Comparison of ENCODE assay signal across 8 cellular contexts in genomic region chr12:108129017-108129812, GRCh38. TPM values are rescaled to one million over a fixed set of nuclear protein-coding genes. Genes with fewer than 3 reads are reported as not detected.
DNase-seq lines count a peak whose midpoint lies in the region; ATAC-seq and TF ChIP-seq lines count a peak whose summit lies in the region.

Gene WSCD2, plus strand, starts transcription at chr12:108129288. Its CDS starts 66,545 bp downstream, at chr12:108195833.

- peak within 1 kb of the TSS; percentile 7 to 16 for H3K4me3 ChIP-seq in left lung
- peak within 1 kb of the TSS; percentile 47 to 58 (median 53) for H3K4me3 ChIP-seq in stomach
- no peak within 1 kb of the TSS for H3K4me3 ChIP-seq in OCI-LY7 (ENCODE audit: low read depth, low read length, poor library complexity, severe bottlenecking)

- H3K4me2 ChIP-seq in OCI-LY7 (ENCODE audit: low read length): no peak within 1 kb of the TSS

- H3K9me2 ChIP-seq in OCI-LY7 (ENCODE audit: insufficient read depth, low read length): no peaks in the 10 kb centered on the region

- peaks cover 4 to 13% of the 10 kb centered on the region in 2 donors for H3K4me1 ChIP-seq in left lung
- peaks cover 11 to 41% (median 19%) of the 10 kb centered on the region in 4 donors for H3K4me1 ChIP-seq in stomach
- H3K4me1 ChIP-seq in OCI-LY7 (ENCODE audit: insufficient read depth, low read length, poor library complexity, severe bottlenecking): no peaks in the 10 kb centered on the region

- no peak within 1 kb of the TSS for H2AFZ ChIP-seq in OCI-LY7 (ENCODE audit: low read length)

- intact Hi-C loops in left lung (cut with DNase I): no loop called here
- intact Hi-C loops in stomach (cut with DNase I; ENCODE audit: low total_unique reads): no loop called here
- intact Hi-C loops in OCI-LY7 (cut with micrococcal nuclease; ENCODE audit: unreplicated experiment): no loop called here
- intact Hi-C loops in activated T-helper 1 cell treated with anti-CD3 and anti-CD28 coated beads, Interleukin-12 subunit alpha, Interleukin-12 subunit beta, Interleukin-2, Interleukin-4 antibody, amounts not matched to agents 30 ng/mL and 10 ng/mL and 1 ng/mL, durations not matched to agents 14 hours and 24 hours and 36 hours (cut with micrococcal nuclease): no loop called here

- H3K27me3 ChIP-seq in left lung (peaks cover 43 to 89% of the 10 kb centered on the region in 2 donors), stomach (peaks cover 0 to 73% (median 21%) of the 10 kb centered on the region in 3 donors)

- peaks cover 3% of the 10 kb centered on the region for H3K4me1 Mint-ChIP-seq in activated T-cell treated with anti-CD3 and anti-CD28 coated beads, Interleukin-2, amount 50 U/mL, for 4 hours (ENCODE audit: low read depth)
- no peaks in the 10 kb centered on the region for H3K4me1 Mint-ChIP-seq in activated T-helper 1 cell treated with anti-CD3 and anti-CD28 coated beads, Interleukin-12 subunit alpha, Interleukin-12 subunit beta, Interleukin-2, Interleukin-4 antibody, amounts not matched to agents 30 ng/mL and 10 ng/mL and 1 ng/mL, durations not matched to agents 14 hours and 24 hours and 36 hours (ENCODE audit: low read depth)

- H4K20me1 ChIP-seq in OCI-LY7 (ENCODE audit: insufficient read depth, low read length): no peaks in the 10 kb centered on the region

- no peak within 1 kb of the TSS for H3K27ac Mint-ChIP-seq in activated T-helper 1 cell treated with anti-CD3 and anti-CD28 coated beads, Interleukin-12 subunit alpha, Interleukin-12 subunit beta, Interleukin-2, Interleukin-4 antibody, amounts not matched to agents 30 ng/mL and 10 ng/mL and 1 ng/mL, durations not matched to agents 14 hours and 24 hours and 36 hours

- TF ChIP-seq POLR2A in stomach (IDR thresholded peaks at IDR 0.05): no peak

- H3K79me2 ChIP-seq in OCI-LY7 (ENCODE audit: insufficient read depth, low read depth, low read length): no peaks in the 10 kb centered on the region

- H3K36me3 Mint-ChIP-seq in activated T-cell treated with anti-CD3 and anti-CD28 coated beads, Interleukin-2, amount 50 U/mL, for 4 hours (ENCODE audit: insufficient read depth): no peaks in the 10 kb centered on the region
- no peaks in the 10 kb centered on the region for H3K36me3 Mint-ChIP-seq in activated T-helper 1 cell treated with anti-CD3 and anti-CD28 coated beads, Interleukin-12 subunit alpha, Interleukin-12 subunit beta, Interleukin-2, Interleukin-4 antibody, amounts not matched to agents 30 ng/mL and 10 ng/mL and 1 ng/mL, durations not matched to agents 14 hours and 24 hours and 36 hours (ENCODE audit: low read depth)

- ATAC-seq in activated T-cell treated with anti-CD3 and anti-CD28 coated beads, Interleukin-2, amount 50 U/mL, for 4 hours: peak in 1 of 2 donors; percentile 43
- peak; percentile 59 for ATAC-seq in left lung

- peak within 1 kb of the TSS; percentile 14 for H3K4me3 Mint-ChIP-seq in activated T-cell treated with anti-CD3 and anti-CD28 coated beads, Interleukin-2, amount 50 U/mL, for 4 hours
- no peak within 1 kb of the TSS for H3K4me3 Mint-ChIP-seq in activated T-helper 1 cell treated with anti-CD3 and anti-CD28 coated beads, Interleukin-12 subunit alpha, Interleukin-12 subunit beta, Interleukin-2, Interleukin-4 antibody, amounts not matched to agents 30 ng/mL and 10 ng/mL and 1 ng/mL, durations not matched to agents 14 hours and 24 hours and 36 hours

- 4 to 11% (median 6%) methylated on average over 23 to 74 of the region's 74 CpGs for WGBS in stomach, 5 donors

- POLR2A ChIA-PET in OCI-LY7 (lab: Charles Lee): no interaction called here

- CTCF ChIA-PET in OCI-LY7 (lab: Charles Lee; ENCODE audit: unreplicated experiment): no interaction called here

- DNase-seq in activated T-cell treated with anti-CD3 and anti-CD28 coated beads, Interleukin-2, amount 50 U/mL, for 4 hours: no peak
- no peak for DNase-seq in activated T-cell treated with anti-CD3 and anti-CD28 coated beads for 4 hours
- peak; percentile 49 to 68 for DNase-seq in NOMO-1 (lab: John Stamatoyannopoulos, UW; ENCODE audit: unreplicated experiment in 2 of 2)
- DNase-seq in dedifferentiated amniotic fluid mesenchymal stem cell (ENCODE audit: extremely low spot score): peak; percentile 17
- DNase-seq in left lung: peak; percentile 34 to 81
- peak; percentile 40 for DNase-seq in stomach
- no peak for DNase-seq in OCI-LY7 (ENCODE audit: low spot score)
- DNase-seq in activated T-helper 1 cell treated with anti-CD3 and anti-CD28 coated beads, Interleukin-12 subunit alpha, Interleukin-12 subunit beta, Interleukin-2, Interleukin-4 antibody, amounts not matched to agents 30 ng/mL and 10 ng/mL and 1 ng/mL, durations not matched to agents 14 hours and 24 hours and 36 hours (ENCODE audit: low spot score): no peak

- no peak within 1 kb of the TSS for H3K27ac ChIP-seq in left lung
- peak within 1 kb of the TSS in 4 of 5 donors; percentile 41 to 83 (median 70) for H3K27ac ChIP-seq in stomach
- H3K27ac ChIP-seq in OCI-LY7 (ENCODE audit: low read depth, low read length, poor library complexity, severe bottlenecking): no peak within 1 kb of the TSS

- peak in 1 of 2 donors; percentile 11 for TF ChIP-seq CTCF in left lung (IDR thresholded peaks at IDR 0.05)
- peak in 1 of 7 experiments; percentile 11 for TF ChIP-seq CTCF in stomach (IDR thresholded peaks at IDR 0.05)
- no peak for TF ChIP-seq CTCF in OCI-LY7 (conservative IDR thresholded peaks at IDR 0.05; ENCODE audit: low read length)

- no peaks in the 10 kb centered on the region for H3K9me3 ChIP-seq in left lung
- H3K9me3 ChIP-seq in stomach: peaks cover 0 to 5% (median 0%) of the 10 kb centered on the region in 4 donors
- H3K9me3 ChIP-seq in OCI-LY7 (ENCODE audit: low read length): no peaks in the 10 kb centered on the region

- no TSS peak for BruUV-seq in OCI-LY7 (replicated peaks; lab: Mats Ljungman, UMichigan)

- no peak for TF ChIP-seq EP300 in stomach (IDR thresholded peaks at IDR 0.05)

- H3K9me3 Mint-ChIP-seq in activated T-cell treated with anti-CD3 and anti-CD28 coated beads, Interleukin-2, amount 50 U/mL, for 4 hours: peaks cover 4% of the 10 kb centered on the region
- H3K9me3 Mint-ChIP-seq in activated T-helper 1 cell treated with anti-CD3 and anti-CD28 coated beads, Interleukin-12 subunit alpha, Interleukin-12 subunit beta, Interleukin-2, Interleukin-4 antibody, amounts not matched to agents 30 ng/mL and 10 ng/mL and 1 ng/mL, durations not matched to agents 14 hours and 24 hours and 36 hours: no peaks in the 10 kb centered on the region

- peaks cover 60% of the 10 kb centered on the region for H3K27me3 Mint-ChIP-seq in activated T-cell treated with anti-CD3 and anti-CD28 coated beads, Interleukin-2, amount 50 U/mL, for 4 hours (ENCODE audit: low read depth)
- H3K27me3 Mint-ChIP-seq in activated T-helper 1 cell treated with anti-CD3 and anti-CD28 coated beads, Interleukin-12 subunit alpha, Interleukin-12 subunit beta, Interleukin-2, Interleukin-4 antibody, amounts not matched to agents 30 ng/mL and 10 ng/mL and 1 ng/mL, durations not matched to agents 14 hours and 24 hours and 36 hours (ENCODE audit: insufficient read depth): peaks cover 25% of the 10 kb centered on the region

- H3K36me3 ChIP-seq in left lung: no peaks in the 10 kb centered on the region
- H3K36me3 ChIP-seq in stomach: no peaks in the 10 kb centered on the region
- H3K36me3 ChIP-seq in OCI-LY7 (ENCODE audit: insufficient read depth, low read length): no peaks in the 10 kb centered on the region

RNA-seq across cellular contexts. Expression of gene WSCD2, which starts in this region (rescaled TPM):
- total RNA-seq in activated T-cell treated with anti-CD3 and anti-CD28 coated beads, Interleukin-2, amount 50 U/mL, for 4 hours: not detected
- total RNA-seq in left lung (under 1 TPM; 0.29 to 0.41 TPM), stomach (1 to 10 TPM in 2 of 5 donors, under 1 TPM in 1, not detected in 2; 0.43 to 6.7 (median 2.2) TPM), OCI-LY7 (2022) (not detected in 2 replicates)
- 1 to 10 TPM in 1 of 3 donors, under 1 TPM in 1, not detected in 1; 0.25 to 1.4 TPM for polyA plus RNA-seq in stomach
- total RNA-seq in OCI-LY7 (2014; rRNA removed; shearing (Covaris generic)): not detected in 2 replicates
- total RNA-seq in activated T-helper 1 cell treated with anti-CD3 and anti-CD28 coated beads, Interleukin-12 subunit alpha, Interleukin-12 subunit beta, Interleukin-2, Interleukin-4 antibody, amounts not matched to agents 30 ng/mL and 10 ng/mL and 1 ng/mL, durations not matched to agents 14 hours and 24 hours and 36 hours: not detected in 2 replicates

Comparison
In these comparisons a context has a peak if more than half of its experiments do, and no peak if none do; other contexts are left out.
1. Peak in DNase-seq, ATAC-seq and H3K4me3 ChIP-seq in left lung; RNA of the gene not detected or under 1 TPM.
2. DNase-seq: peak in NOMO-1 (2 of 2), dedifferentiated amniotic fluid mesenchymal stem cell (single experiment) and stomach (single experiment); none in activated T-cell treated with anti-CD3 and anti-CD28 coated beads, Interleukin-2, amount 50 U/mL, for 4 hours (single experiment), activated T-cell treated with anti-CD3 and anti-CD28 coated beads for 4 hours (single experiment), OCI-LY7 (single experiment) and activated T-helper 1 cell treated with anti-CD3 and anti-CD28 coated beads, Interleukin-12 subunit alpha, Interleukin-12 subunit beta, Interleukin-2, Interleukin-4 antibody, amounts not matched to agents 30 ng/mL and 10 ng/mL and 1 ng/mL, durations not matched to agents 14 hours and 24 hours and 36 hours (single experiment).
3. H3K27ac ChIP-seq: peak in stomach (4 of 5); none in left lung (0 of 2) and OCI-LY7 (single experiment).